In genomic region chr5:83417884-83418283, GRCh38 we compare ENCODE assay signal across 29 cellular contexts.
"Had no signal": no experiment of that assay in that cellular context is flagged by ENCODE, and none has a peak within 500 bp of the region (broad histone marks: within the 10 kb centered on the region; RNA-seq: fewer than 3 reads in every experiment).

No MANE protein-coding gene starts in this region.

- H3K4me3 ChIP-seq: ascending aorta, breast epithelium, coronary artery, esophagus squamous epithelium, gastroesophageal sphincter, heart right ventricle, hepatocyte had no signal

- DNase-seq: activated CD4-positive, alpha-beta memory T cell treated with anti-CD3 and anti-CD28 coated beads, Interleukin-2, amount 10 ng/mL, durations not matched to agents 7 days and 5 days; activated CD4-positive, alpha-beta T cell treated with anti-CD3 and anti-CD28 coated beads for 4 hours; activated CD4-positive, alpha-beta T cell treated with anti-CD3 and anti-CD28 coated beads, Interleukin-2, amount 10 ng/mL, durations not matched to agents 7 days and 5 days; activated CD4-positive, alpha-beta T cell treated with anti-CD3 and anti-CD28 coated beads, Interleukin-2, amount 50 U/mL, for 4 hours; activated CD4-positive, CD25-positive, alpha-beta regulatory T cell; activated CD4-positive, CD25-positive, alpha-beta regulatory T cell treated with anti-CD3 and anti-CD28 coated beads, Interleukin-2, amount 50 U/mL, for 72 hours; activated CD8-positive, alpha-beta memory T cell treated with anti-CD3 and anti-CD28 coated beads, Interleukin-2, amount 50 U/mL, for 48 hours; activated gamma-delta T cell; activated naive CD4-positive, alpha-beta T cell; activated naive CD4-positive, alpha-beta T cell treated with anti-CD3 and anti-CD28 coated beads, Interleukin-2, amount 10 ng/mL, durations not matched to agents 7 days and 5 days; activated naive CD8-positive, alpha-beta T cell treated with anti-CD3 and anti-CD28 coated beads, Interleukin-2, amount 10 ng/mL, durations not matched to agents 7 days and 5 days; activated T-cell treated with anti-CD3 and anti-CD28 coated beads for 4 hours; activated T-cell treated with anti-CD3 and anti-CD28 coated beads, Interleukin-2, amount 50 U/mL, for 24 hours; activated T-cell treated with anti-CD3 and anti-CD28 coated beads, Interleukin-2, amount 50 U/mL, for 72 hours; dorsolateral prefrontal cortex; effector CD4-positive, alpha-beta T cell; effector memory CD8-positive, alpha-beta T cell; esophagus squamous epithelium; foreskin melanocyte; heart right ventricle; T-helper 17 cell; T1000; WERI-Rb-1 had no signal

- H3K9me3 ChIP-seq: ascending aorta, breast epithelium, esophagus squamous epithelium, gastroesophageal sphincter had no signal

- H3K36me3 ChIP-seq: ascending aorta, breast epithelium, esophagus squamous epithelium, gastroesophageal sphincter, heart right ventricle, WERI-Rb-1 had no signal

- H3K27me3 ChIP-seq: ascending aorta, breast epithelium, dorsolateral prefrontal cortex, esophagus squamous epithelium, gastroesophageal sphincter, heart right ventricle, hepatocyte had no signal

- H2AFZ ChIP-seq: hepatocyte had no signal

- H3K27ac ChIP-seq: ascending aorta, breast epithelium, coronary artery, dorsolateral prefrontal cortex, epithelial cell of prostate, esophagus squamous epithelium, gastroesophageal sphincter, heart right ventricle, hepatocyte, WERI-Rb-1 had no signal

- H3K79me2 ChIP-seq: hepatocyte had no signal

- H3K4me2 ChIP-seq: hepatocyte had no signal
